8 cellular contexts compared by ENCODE assay signal in the genomic region with DNA sequence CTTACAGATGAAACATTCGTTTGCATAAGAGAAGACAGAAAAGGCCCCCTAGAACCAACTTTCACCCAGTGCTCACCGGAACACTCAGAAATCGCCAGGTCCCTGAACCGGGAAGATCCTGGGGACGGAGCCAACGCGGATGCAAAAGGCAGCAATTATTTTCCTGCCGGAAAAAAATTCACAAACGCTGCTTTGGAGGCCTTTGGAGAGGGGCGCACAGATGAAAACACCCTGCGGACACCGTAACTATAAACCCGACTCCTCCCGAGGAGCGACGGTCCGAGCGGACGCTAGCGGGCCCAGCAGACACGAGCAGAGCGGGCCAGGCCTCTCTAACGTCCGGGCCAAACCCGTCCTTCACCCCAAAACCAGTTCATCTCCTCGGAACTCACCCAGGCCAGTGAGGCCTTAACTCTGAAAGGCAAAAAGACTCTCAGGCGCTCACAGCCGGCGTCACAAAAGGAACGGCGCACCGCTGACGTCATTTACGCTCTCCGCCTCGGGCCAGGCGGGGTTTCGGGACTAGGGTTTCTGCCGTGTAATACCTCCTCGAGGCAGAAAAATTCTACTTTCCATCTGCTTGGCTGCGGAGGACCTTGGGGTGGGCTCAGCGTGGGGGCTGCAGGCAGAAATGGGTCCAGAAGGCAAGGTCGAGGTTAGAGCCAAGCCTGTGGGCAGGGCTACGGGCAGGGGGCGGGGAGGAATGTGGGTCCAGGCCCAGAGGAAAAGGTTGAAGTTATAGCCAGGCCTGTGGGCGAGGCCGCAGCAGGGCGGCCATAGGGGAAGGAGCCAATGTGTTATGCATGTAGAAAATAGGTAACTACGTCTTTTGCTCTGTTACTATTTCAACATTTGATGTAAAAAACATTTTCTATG. TPM values are rescaled to one million over a fixed set of nuclear protein-coding genes. Genes with fewer than 3 reads are reported as not detected.
A peak's percentile ranks its signal among the peaks of the same experiment; 100 is the strongest.
DNase-seq lines count a peak whose midpoint lies in the region; ATAC-seq and TF ChIP-seq lines count a peak whose summit lies in the region.

Gene ZNF426, minus strand, starts transcription at position 463 of the 876 bp plus-strand sequence. CDS start 2,413 bp downstream, outside the sequence.

- TF ChIP-seq EP300 in neural cell (conservative IDR thresholded peaks at IDR 0.05; ENCODE audit: poor library complexity, severe bottlenecking), result peak; percentile 66

- H3K9me3 ChIP-seq in BLaER1 (peaks cover 49% of the 10 kb centered on the region), Karpas-422 (ENCODE audit: low read length) (peaks cover 8% of the 10 kb centered on the region), SJSA1 (replicated peaks) (peaks cover 19% of the 10 kb centered on the region), neural cell (ENCODE audit: low read length) (peaks cover 4% of the 10 kb centered on the region)

- no peak for TF ChIP-seq RAD21 in neural cell (conservative IDR thresholded peaks at IDR 0.05)

- peaks cover 21% of the 10 kb centered on the region for H3K4me1 ChIP-seq in BLaER1
- no peaks in the 10 kb centered on the region for H3K4me1 ChIP-seq in Karpas-422 (ENCODE audit: low read length)
- no peaks in the 10 kb centered on the region for H3K4me1 ChIP-seq in SJSA1 (replicated peaks)

- H3K4me2 ChIP-seq in BLaER1, result peak within 1 kb of the TSS; percentile 93
- H3K4me2 ChIP-seq in Karpas-422 (ENCODE audit: low read depth, low read length, poor library complexity, severe bottlenecking), result peak within 1 kb of the TSS; percentile 69
- H3K4me2 ChIP-seq in neural cell (ENCODE audit: low read length), result peak within 1 kb of the TSS; percentile 60

- H4K20me1 ChIP-seq in BLaER1 (no peaks in the 10 kb centered on the region; the same call in 1 of the 2 replicates), Karpas-422 (ENCODE audit: insufficient read depth, low read depth, low read length) (no peaks in the 10 kb centered on the region), neural cell (ENCODE audit: insufficient read depth) (no peaks in the 10 kb centered on the region)

- H3K27ac ChIP-seq in BLaER1 (peak within 1 kb of the TSS; percentile 95), Karpas-422 (ENCODE audit: low read length) (peak within 1 kb of the TSS; percentile 50), SJSA1 (peak within 1 kb of the TSS; percentile 69), neural cell (ENCODE audit: low read length) (peak within 1 kb of the TSS; percentile 96)

- H3K4me1 Mint-ChIP-seq in stimulated activated naive CD8-positive, alpha-beta T cell treated with anti-CD3 and anti-CD28 coated beads, Interleukin-15, Interleukin-2, amounts not matched to agents 100 ng/mL and 50 ng/mL, for 24 hours (ENCODE audit: low read depth), result peaks cover 28% of the 10 kb centered on the region

- H3K4me3 ChIP-seq in BLaER1, result peak within 1 kb of the TSS; percentile 88
- H3K4me3 ChIP-seq in Karpas-422 (ENCODE audit: low read length), result peak within 1 kb of the TSS; percentile 74
- H3K4me3 ChIP-seq in SJSA1, result peak within 1 kb of the TSS; percentile 55
- H3K4me3 ChIP-seq in foreskin fibroblast (ENCODE audit: low read depth in 1 of 2, low read length in 2 of 2), result peak within 1 kb of the TSS; percentile 94
- peak within 1 kb of the TSS; percentile 81 for H3K4me3 ChIP-seq in neural cell (ENCODE audit: low read length)

- peaks cover 28% of the 10 kb centered on the region for H3K9me3 Mint-ChIP-seq in stimulated activated naive CD8-positive, alpha-beta T cell treated with anti-CD3 and anti-CD28 coated beads, Interleukin-15, Interleukin-2, amounts not matched to agents 100 ng/mL and 50 ng/mL, for 24 hours

- no peaks in the 10 kb centered on the region for H3F3A ChIP-seq in neural cell (ENCODE audit: insufficient read depth, low read length, poor library complexity, severe bottlenecking)

- H3K27ac Mint-ChIP-seq in stimulated activated naive CD8-positive, alpha-beta T cell treated with anti-CD3 and anti-CD28 coated beads, Interleukin-15, Interleukin-2, amounts not matched to agents 100 ng/mL and 50 ng/mL, for 24 hours, result peak within 1 kb of the TSS; percentile 98

- H3K27me3 ChIP-seq in BLaER1, result no peaks in the 10 kb centered on the region
- no peaks in the 10 kb centered on the region for H3K27me3 ChIP-seq in Karpas-422 (ENCODE audit: low read length)
- no peaks in the 10 kb centered on the region for H3K27me3 ChIP-seq in SJSA1 (replicated peaks)
- H3K27me3 ChIP-seq in neural cell (ENCODE audit: insufficient read depth, low read depth, low read length), result no peaks in the 10 kb centered on the region

- H3K79me2 ChIP-seq in Karpas-422 (ENCODE audit: low read length) (peaks cover 20% of the 10 kb centered on the region), neural cell (replicated peaks; ENCODE audit: insufficient read depth, low read length) (peaks cover 36% of the 10 kb centered on the region)

- ATAC-seq in GM19463 (IDR thresholded peaks at IDR 0.05; ENCODE audit: unreplicated experiment), result peak; percentile 68

- H3K36me3 ChIP-seq in BLaER1 (peaks cover 34% of the 10 kb centered on the region), Karpas-422 (ENCODE audit: insufficient read depth, low read length) (peaks cover 28% of the 10 kb centered on the region), SJSA1 (peaks cover 31% of the 10 kb centered on the region), neural cell (ENCODE audit: insufficient read depth, low read length) (peaks cover 24% of the 10 kb centered on the region)

- H3K9me2 ChIP-seq in Karpas-422 (replicated peaks; ENCODE audit: insufficient read depth, low read length) (no peaks in the 10 kb centered on the region), neural cell (ENCODE audit: insufficient read depth, low read length) (no peaks in the 10 kb centered on the region)

- peaks cover 58% of the 10 kb centered on the region for H3K36me3 Mint-ChIP-seq in stimulated activated naive CD8-positive, alpha-beta T cell treated with anti-CD3 and anti-CD28 coated beads, Interleukin-15, Interleukin-2, amounts not matched to agents 100 ng/mL and 50 ng/mL, for 24 hours (ENCODE audit: low read depth)

- H3K27me3 Mint-ChIP-seq in stimulated activated naive CD8-positive, alpha-beta T cell treated with anti-CD3 and anti-CD28 coated beads, Interleukin-15, Interleukin-2, amounts not matched to agents 100 ng/mL and 50 ng/mL, for 24 hours, result no peaks in the 10 kb centered on the region

- peak within 1 kb of the TSS; percentile 99 for H3K4me3 Mint-ChIP-seq in stimulated activated naive CD8-positive, alpha-beta T cell treated with anti-CD3 and anti-CD28 coated beads, Interleukin-15, Interleukin-2, amounts not matched to agents 100 ng/mL and 50 ng/mL, for 24 hours

- H2AFZ ChIP-seq in Karpas-422 (ENCODE audit: low read length), result no peak within 1 kb of the TSS; the same call in 1 of the 2 replicates
- peak within 1 kb of the TSS; percentile 99 for H2AFZ ChIP-seq in neural cell (ENCODE audit: low read depth, low read length)

- peak; percentile 92 for DNase-seq in Karpas-422
- DNase-seq in SJSA1 (ENCODE audit: low read depth in 1 of 2, low spot score in 2 of 2), result peak; percentile 71 to 72
- peak; percentile 69 for DNase-seq in activated gamma-delta T cell treated with anti-CD3 and anti-CD28 coated beads, Interleukin-2, amount 50 U/mL, for 16 hours (ENCODE audit: low read depth)
- DNase-seq in foreskin fibroblast, result peak; percentile 88 to 97

- TF ChIP-seq CTCF in foreskin fibroblast (IDR thresholded peaks at IDR 0.05; ENCODE audit: low read depth, low read length) (no peak), neural cell (IDR thresholded peaks at IDR 0.05; ENCODE audit: poor library complexity, severe bottlenecking) (peak; percentile 17)

- peak within 1 kb of the TSS; percentile 98 for H3K9ac ChIP-seq in BLaER1
- peak within 1 kb of the TSS; percentile 82 for H3K9ac ChIP-seq in Karpas-422 (ENCODE audit: low read length)
- H3K9ac ChIP-seq in neural cell (ENCODE audit: low read length), result peak within 1 kb of the TSS; percentile 95

TF ChIP-seq in neural cell, 6 proteins besides CTCF, POLR2A, EP300 and RAD21:
- TF ChIP-seq SMC3 (conservative IDR thresholded peaks at IDR 0.05; ENCODE audit: poor library complexity), result peak; percentile 22
- peak; percentile 89 for TF ChIP-seq POLR2AphosphoS5 (IDR thresholded peaks at IDR 0.05)
- peak; percentile 67 for TF ChIP-seq TAF1 (IDR thresholded peaks at IDR 0.05; ENCODE audit: low read depth)
- peak; percentile 67 for TF ChIP-seq MXI1 (conservative IDR thresholded peaks at IDR 0.05; ENCODE audit: poor library complexity, severe bottlenecking)
- TF ChIP-seq, protein P1, sequence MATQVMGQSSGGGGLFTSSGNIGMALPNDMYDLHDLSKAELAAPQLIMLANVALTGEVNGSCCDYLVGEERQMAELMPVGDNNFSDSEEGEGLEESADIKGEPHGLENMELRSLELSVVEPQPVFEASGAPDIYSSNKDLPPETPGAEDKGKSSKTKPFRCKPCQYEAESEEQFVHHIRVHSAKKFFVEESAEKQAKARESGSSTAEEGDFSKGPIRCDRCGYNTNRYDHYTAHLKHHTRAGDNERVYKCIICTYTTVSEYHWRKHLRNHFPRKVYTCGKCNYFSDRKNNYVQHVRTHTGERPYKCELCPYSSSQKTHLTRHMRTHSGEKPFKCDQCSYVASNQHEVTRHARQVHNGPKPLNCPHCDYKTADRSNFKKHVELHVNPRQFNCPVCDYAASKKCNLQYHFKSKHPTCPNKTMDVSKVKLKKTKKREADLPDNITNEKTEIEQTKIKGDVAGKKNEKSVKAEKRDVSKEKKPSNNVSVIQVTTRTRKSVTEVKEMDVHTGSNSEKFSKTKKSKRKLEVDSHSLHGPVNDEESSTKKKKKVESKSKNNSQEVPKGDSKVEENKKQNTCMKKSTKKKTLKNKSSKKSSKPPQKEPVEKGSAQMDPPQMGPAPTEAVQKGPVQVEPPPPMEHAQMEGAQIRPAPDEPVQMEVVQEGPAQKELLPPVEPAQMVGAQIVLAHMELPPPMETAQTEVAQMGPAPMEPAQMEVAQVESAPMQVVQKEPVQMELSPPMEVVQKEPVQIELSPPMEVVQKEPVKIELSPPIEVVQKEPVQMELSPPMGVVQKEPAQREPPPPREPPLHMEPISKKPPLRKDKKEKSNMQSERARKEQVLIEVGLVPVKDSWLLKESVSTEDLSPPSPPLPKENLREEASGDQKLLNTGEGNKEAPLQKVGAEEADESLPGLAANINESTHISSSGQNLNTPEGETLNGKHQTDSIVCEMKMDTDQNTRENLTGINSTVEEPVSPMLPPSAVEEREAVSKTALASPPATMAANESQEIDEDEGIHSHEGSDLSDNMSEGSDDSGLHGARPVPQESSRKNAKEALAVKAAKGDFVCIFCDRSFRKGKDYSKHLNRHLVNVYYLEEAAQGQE (IDR thresholded peaks at IDR 0.05; ENCODE audit: borderline replicate concordance), result peak; percentile 88
- no peak for TF ChIP-seq EZH2 (IDR thresholded peaks at IDR 0.05; ENCODE audit: borderline replicate concordance, insufficient read depth, low read length, poor library complexity, severe bottlenecking)

RNA-seq across cellular contexts. Expression of gene ZNF426, which starts in this region (rescaled TPM):
- 5.7 and 8.1 TPM in 2 replicates for total RNA-seq in Karpas-422 (2014; rRNA removed; shearing (Covaris generic); ENCODE audit: low replicate concordance)
- total RNA-seq in SJSA1 (2014; rRNA removed; shearing (Covaris generic)), result 4.7 and 5.9 TPM in 2 replicates
- 12.2 and 14.3 TPM in 2 replicates for polyA plus RNA-seq in neural cell
- 44.6 and 49.4 TPM in 2 replicates for polyA minus RNA-seq in neural cell

Comparison
In these comparisons a context has a peak if more than half of its experiments do, and no peak if none do; other contexts are left out.
1. Peak in every context shown above with its lines: DNase-seq, ATAC-seq, H3K4me3 ChIP-seq and H3K27ac ChIP-seq.